In genomic region chrX:14030248-14030592, GRCh38 we compare ENCODE assay signal across 8 cellular contexts. TPM values are rescaled to one million over a fixed set of nuclear protein-coding genes. Genes with fewer than 3 reads are reported as not detected.
DNase-seq lines count a peak whose midpoint lies in the region; ATAC-seq and TF ChIP-seq lines count a peak whose summit lies in the region.

No MANE protein-coding gene starts in this region.

- peak overlapping the region; percentile 93 for H3K4me3 Mint-ChIP-seq in stimulated activated naive CD8-positive, alpha-beta T cell treated with anti-CD3 and anti-CD28 coated beads, Interleukin-15, Interleukin-2, amounts not matched to agents 100 ng/mL and 50 ng/mL, for 24 hours
- peak overlapping the region; percentile 90 to 100 (median 94) for H3K4me3 Mint-ChIP-seq in naive B cell

- H3K27ac Mint-ChIP-seq in stimulated activated naive CD8-positive, alpha-beta T cell treated with anti-CD3 and anti-CD28 coated beads, Interleukin-15, Interleukin-2, amounts not matched to agents 100 ng/mL and 50 ng/mL, for 24 hours: peak overlapping the region; percentile 98
- H3K27ac Mint-ChIP-seq in naive B cell: peak overlapping the region; percentile 94 to 100 (median 98)

- intact Hi-C loops in PC-3 (cut with micrococcal nuclease) (loop anchor here (1.0 kb wide), 1 partner anchor 135 kb away; no protein-coding TSS in a partner anchor), dorsolateral prefrontal cortex (cut with DNase I) (loop anchor here (2.0 to 5.0 kb wide), 5 partner anchors 135 to 1083 kb away; no protein-coding TSS in a partner anchor)

- no peaks in the 10 kb centered on the region for H4K20me1 ChIP-seq in PC-3 (ENCODE audit: low read length)

- H3K79me2 ChIP-seq in PC-3 (ENCODE audit: low read length): peaks cover 21% of the 10 kb centered on the region

- no peak for DNase-seq in stimulated activated naive CD8-positive, alpha-beta T cell treated with anti-CD3 and anti-CD28 coated beads, Interleukin-15, Interleukin-2, amounts not matched to agents 100 U/mL and 50 U/mL, for 24 hours
- DNase-seq in PC-3: peak; percentile 29
- DNase-seq in dorsolateral prefrontal cortex: no peak
- DNase-seq in naive B cell: no peak
- no peak for DNase-seq in NCI-H2171 (lab: John Stamatoyannopoulos, UW)
- no peak for DNase-seq in stimulated activated naive CD4-positive, alpha-beta T cell treated with Interleukin-2 at 50 U/mL for 16 hours (lab: John Stamatoyannopoulos, UW)

- H3K4me3 ChIP-seq in PC-3 (ENCODE audit: low read length) (peak overlapping the region; percentile 77), dorsolateral prefrontal cortex (peak overlapping the region; percentile 43 to 82 (median 70))

- peak overlapping the region; percentile 98 for H3K27ac ChIP-seq in PC-3 (ENCODE audit: low read length)
- peak overlapping the region in 58 of 59 donors; percentile 40 to 95 (median 88) for H3K27ac ChIP-seq in dorsolateral prefrontal cortex

- POLR2A ChIA-PET in PC-3 (lab: Charles Lee; ENCODE audit: unreplicated experiment): interaction anchor here (1.0 kb wide), 1 partner anchor 296 kb away, joined by 4 read pairs; the partner anchor contains the start of genes OFD1 and TRAPPC2

- no peaks in the 10 kb centered on the region for H3K9me2 ChIP-seq in PC-3 (replicated peaks; ENCODE audit: low read length)

- H3K9ac ChIP-seq in PC-3 (ENCODE audit: low read length): peak overlapping the region; percentile 97

- no peaks in the 10 kb centered on the region for H3K36me3 ChIP-seq in PC-3 (ENCODE audit: low read depth, low read length)

- no peaks in the 10 kb centered on the region for H3F3A ChIP-seq in PC-3 (ENCODE audit: low read length, unreplicated experiment)

- H3K27me3 Mint-ChIP-seq in stimulated activated naive CD8-positive, alpha-beta T cell treated with anti-CD3 and anti-CD28 coated beads, Interleukin-15, Interleukin-2, amounts not matched to agents 100 ng/mL and 50 ng/mL, for 24 hours: no peaks in the 10 kb centered on the region
- H3K27me3 Mint-ChIP-seq in naive B cell: peaks cover 5 to 20% (median 6%) of the 10 kb centered on the region in 3 donors

- no peaks in the 10 kb centered on the region for H3K27me3 ChIP-seq in PC-3 (ENCODE audit: low read length)
- H3K27me3 ChIP-seq in dorsolateral prefrontal cortex: peaks cover 0 to 48% (median 7%) of the 10 kb centered on the region in 45 donors

- H3K9me3 ChIP-seq in PC-3 (ENCODE audit: low read length): no peaks in the 10 kb centered on the region

- H3K36me3 Mint-ChIP-seq in stimulated activated naive CD8-positive, alpha-beta T cell treated with anti-CD3 and anti-CD28 coated beads, Interleukin-15, Interleukin-2, amounts not matched to agents 100 ng/mL and 50 ng/mL, for 24 hours (ENCODE audit: low read depth): peaks cover 7% of the 10 kb centered on the region
- H3K36me3 Mint-ChIP-seq in naive B cell: no peaks in the 10 kb centered on the region

- H3K4me2 ChIP-seq in PC-3 (ENCODE audit: low read length): peak overlapping the region; percentile 91

- H2AFZ ChIP-seq in PC-3 (ENCODE audit: low read length): peak overlapping the region; percentile 71

- ATAC-seq in stimulated activated naive CD8-positive, alpha-beta T cell treated with anti-CD3 and anti-CD28 coated beads, Interleukin-15, Interleukin-2, amounts not matched to agents 100 U/mL and 50 U/mL, for 24 hours: no peak
- ATAC-seq in PC-3 (no peak), naive B cell (ENCODE audit: low read depth in 2 of 2) (peak in 1 of 2 donors; percentile 16), GM18868 (IDR thresholded peaks at IDR 0.05; ENCODE audit: unreplicated experiment) (no peak)

- H3K4me1 ChIP-seq in PC-3 (ENCODE audit: insufficient read depth, low read length): peaks cover 46% of the 10 kb centered on the region

- TSS peak; percentile 79 for BruUV-seq in PC-3 (replicated peaks; lab: Mats Ljungman, UMichigan)

- no peaks in the 10 kb centered on the region for H3K9me3 Mint-ChIP-seq in stimulated activated naive CD8-positive, alpha-beta T cell treated with anti-CD3 and anti-CD28 coated beads, Interleukin-15, Interleukin-2, amounts not matched to agents 100 ng/mL and 50 ng/mL, for 24 hours
- no peaks in the 10 kb centered on the region for H3K9me3 Mint-ChIP-seq in naive B cell

- TF ChIP-seq CTCF in PC-3 (conservative IDR thresholded peaks at IDR 0.05; ENCODE audit: low read depth, low read length) (no peak), dorsolateral prefrontal cortex (IDR thresholded peaks at IDR 0.05 in 54 of 56, conservative IDR thresholded peaks at IDR 0.05 in 2 of 56; ENCODE audit: low read depth in 1 of 56, partially characterized antibody in 56 of 56) (no peak)

- CTCF ChIA-PET in PC-3 (lab: Charles Lee): no interaction called here

- H3K4me1 Mint-ChIP-seq in stimulated activated naive CD8-positive, alpha-beta T cell treated with anti-CD3 and anti-CD28 coated beads, Interleukin-15, Interleukin-2, amounts not matched to agents 100 ng/mL and 50 ng/mL, for 24 hours (ENCODE audit: low read depth): peaks cover 30% of the 10 kb centered on the region
- peaks cover 8 to 27% (median 9%) of the 10 kb centered on the region in 3 donors for H3K4me1 Mint-ChIP-seq in naive B cell

RNA-seq across cellular contexts. Expression of gene GEMIN8, which starts 0.5 kb away (rescaled TPM):
- total RNA-seq in PC-3 (2014; rRNA removed) (6.3 and 8.3 TPM in 2 replicates), dorsolateral prefrontal cortex (10 to 100 TPM in 119 of 120 experiments, 1 to 10 TPM in 1; 9.8 to 42.5 (median 21.9) TPM)
- 10 to 100 TPM; 13.0 to 24.7 (median 20.6) TPM for polyA plus RNA-seq in naive B cell (ENCODE audit: low read depth in 6 of 6)
